Comparison of ENCODE assay signal across 15 cellular contexts in genomic region chr6:141956046-141956761, GRCh38.
DNase-seq lines count a peak whose midpoint lies in the region; ATAC-seq and TF ChIP-seq lines count a peak whose summit lies in the region.
"Had no signal": no experiment of that assay in that cellular context is flagged by ENCODE, and none has a peak within 500 bp of the region (broad histone marks: within the 10 kb centered on the region; RNA-seq: fewer than 3 reads in every experiment).

No MANE protein-coding gene starts in this region.

- no peaks in the 10 kb centered on the region for H3K4me1 ChIP-seq in A673 (ENCODE audit: insufficient read depth, low read length, poor library complexity, severe bottlenecking)
- H3K4me1 ChIP-seq in gastrocnemius medialis: no peaks in the 10 kb centered on the region
- H3K4me1 ChIP-seq: BLaER1 had no signal

- POLR2A ChIA-PET in A673 (lab: Charles Lee; ENCODE audit: low non-redundant PET): no interaction called here

- H3K4me3 ChIP-seq in A673 (ENCODE audit: low read depth, low read length, poor library complexity, severe bottlenecking) (no peak overlapping the region), brain microvascular endothelial cell (ENCODE audit: low read depth, low read length) (no peak overlapping the region), gastrocnemius medialis (no peak overlapping the region)
- H3K4me3 ChIP-seq: BLaER1 had no signal

- no peaks in the 10 kb centered on the region for H3K27me3 ChIP-seq in A673 (replicated peaks; ENCODE audit: insufficient read depth, low read depth, low read length, poor library complexity)
- H3K27me3 ChIP-seq in brain microvascular endothelial cell (replicated peaks): no peaks in the 10 kb centered on the region
- H3K27me3 ChIP-seq in gastrocnemius medialis: no peaks in the 10 kb centered on the region
- H3K27me3 ChIP-seq: BLaER1 had no signal

- in situ Hi-C loops in brain microvascular endothelial cell (cut with HindIII; ENCODE audit: low pct_ligation_motif_present, low sequenced_read_pairs) (no loop called here), gastrocnemius medialis (cut with MboI; ENCODE audit: low sequenced_read_pairs in 4 of 4) (no loop called here)

- CTCF ChIA-PET in A673 (lab: Charles Lee): no interaction called here

- H3K9me3 ChIP-seq in A673 (ENCODE audit: low read depth, low read length, poor library complexity, severe bottlenecking) (peaks cover 10% of the 10 kb centered on the region), gastrocnemius medialis (no peaks in the 10 kb centered on the region)

- intact Hi-C loops in A673 (cut with micrococcal nuclease; ENCODE audit: unreplicated experiment) (no loop called here), gastrocnemius medialis (cut with DNase I; ENCODE audit: low total_unique reads) (no loop called here)

- H3K27ac ChIP-seq in A673 (ENCODE audit: low read depth, low read length, poor library complexity, severe bottlenecking) (no peak overlapping the region), brain microvascular endothelial cell (no peak overlapping the region), gastrocnemius medialis (no peak overlapping the region)
- H3K27ac ChIP-seq: BLaER1 had no signal

- H3K36me3 ChIP-seq in A673 (ENCODE audit: insufficient read depth, low read length, poor library complexity, severe bottlenecking) (no peaks in the 10 kb centered on the region), brain microvascular endothelial cell (replicated peaks) (no peaks in the 10 kb centered on the region), gastrocnemius medialis (no peaks in the 10 kb centered on the region)
- H3K36me3 ChIP-seq: BLaER1 had no signal

- BruUV-seq in A673 (replicated peaks; lab: Mats Ljungman, UMichigan): no TSS peak

- no peak for TF ChIP-seq POLR2A in gastrocnemius medialis (IDR thresholded peaks at IDR 0.05)

- DNase-seq in A673 (ENCODE audit: low spot score): peak; percentile 39
- DNase-seq in HS-27A (ENCODE audit: low read depth): peak; percentile 8
- DNase-seq in brain microvascular endothelial cell: peak; percentile 5
- peak; percentile 1 for DNase-seq in left kidney (ENCODE audit: low read depth, low spot score)
- no peak for DNase-seq in gastrocnemius medialis
- DNase-seq in stimulated activated CD4-positive, alpha-beta T cell treated with anti-CD3 and anti-CD28 coated beads, Interleukin-15, amount 100 ng/mL, for 24 hours: no peak
- DNase-seq in activated CD4-positive, CD25-positive, alpha-beta regulatory T cell treated with anti-CD3 and anti-CD28 coated beads, Interleukin-2, amount 50 U/mL, for 72 hours: no peak
- DNase-seq: activated CD4-positive, alpha-beta memory T cell treated with anti-CD3 and anti-CD28 coated beads, Interleukin-2, amount 10 ng/mL, durations not matched to agents 7 days and 5 days; activated naive CD4-positive, alpha-beta T cell; central memory CD4-positive, alpha-beta T cell; kidney; NCI-H187 treated with DMSO at 0.1 percent for 48 hours; stimulated activated CD8-positive, alpha-beta memory T cell treated with anti-CD3 and anti-CD28 coated beads, Interleukin-4, amount 100 ng/mL, for 48 hours had no signal

- ATAC-seq in gastrocnemius medialis (no peak), GM21786 (IDR thresholded peaks at IDR 0.05; ENCODE audit: unreplicated experiment) (no peak)

- TF ChIP-seq CTCF in A673 (conservative IDR thresholded peaks at IDR 0.05; ENCODE audit: low read depth, low read length) (no peak), brain microvascular endothelial cell (IDR thresholded peaks at IDR 0.05; ENCODE audit: low read depth, low read length, missing control alignments) (no peak), gastrocnemius medialis (IDR thresholded peaks at IDR 0.05 in 4 of 5, conservative IDR thresholded peaks at IDR 0.05 in 1 of 5) (no peak)

Comparison
In these comparisons a context has a peak if more than half of its experiments do, and no peak if none do; other contexts are left out.
1. DNase-seq: peak in A673 (single experiment), HS-27A (single experiment), brain microvascular endothelial cell (single experiment) and left kidney (single experiment); none in gastrocnemius medialis (0 of 2), stimulated activated CD4-positive, alpha-beta T cell treated with anti-CD3 and anti-CD28 coated beads, Interleukin-15, amount 100 ng/mL, for 24 hours (single experiment) and activated CD4-positive, CD25-positive, alpha-beta regulatory T cell treated with anti-CD3 and anti-CD28 coated beads, Interleukin-2, amount 50 U/mL, for 72 hours (single experiment).